Comparison of ENCODE assay signal across 19 cellular contexts in the genomic region with DNA sequence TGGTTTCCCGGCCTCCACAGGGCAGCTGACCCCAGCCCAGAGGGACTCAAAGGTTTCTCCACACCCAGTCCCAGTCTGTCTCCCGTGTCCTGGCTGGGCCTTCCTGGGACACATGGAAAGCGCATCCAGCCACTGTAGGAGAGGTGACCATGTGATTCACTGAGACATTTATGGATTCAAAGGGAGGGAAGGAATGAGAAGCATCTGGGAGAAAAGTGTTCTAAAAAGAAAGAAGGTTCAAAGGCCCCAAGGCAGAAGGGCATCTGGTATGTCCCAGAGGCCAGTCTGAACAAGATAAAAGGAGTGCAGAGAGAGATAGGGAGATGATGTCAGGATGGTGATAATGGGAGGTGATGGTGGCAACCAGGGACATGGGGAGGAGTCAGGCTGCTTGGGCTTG. TPM values are rescaled to one million over a fixed set of nuclear protein-coding genes. Genes with fewer than 3 reads are reported as not detected.
DNase-seq lines count a peak whose midpoint lies in the region; ATAC-seq and TF ChIP-seq lines count a peak whose summit lies in the region.
"Had no signal": no experiment of that assay in that cellular context is flagged by ENCODE, and none has a peak within 500 bp of the region (broad histone marks: within the 10 kb centered on the region; RNA-seq: fewer than 3 reads in every experiment).

No MANE protein-coding gene starts in this region.

- H3K9me3 ChIP-seq in hepatocyte (ENCODE audit: low read depth), result no peaks in the 10 kb centered on the region
- no peaks in the 10 kb centered on the region for H3K9me3 ChIP-seq in smooth muscle cell (replicated peaks; ENCODE audit: low read depth)
- H3K9me3 ChIP-seq: BE2C had no signal

- 62% methylated on average over 3 of the region's 3 CpGs for WGBS in hepatocyte (ENCODE audit: low lambda C conversion rate, missing lambda C conversion rate)
- no CpG with 5 or more reads among the region's 3 CpGs for WGBS in mesendoderm (ENCODE audit: extremely low coverage, insufficient coverage, low lambda C conversion rate)
- 69% methylated on average over 3 of the region's 3 CpGs for WGBS in smooth muscle cell (ENCODE audit: low lambda C conversion rate)

- H3K36me3 ChIP-seq in hepatocyte (replicated peaks; ENCODE audit: insufficient read depth, low read depth) (peaks cover 6% of the 10 kb centered on the region), mesendoderm (ENCODE audit: control insufficient read depth, insufficient read depth, low read length) (no peaks in the 10 kb centered on the region), smooth muscle cell (ENCODE audit: low read depth) (no peaks in the 10 kb centered on the region)

- H3K27me3 Mint-ChIP-seq in activated T-cell treated with anti-CD3 and anti-CD28 coated beads, Interleukin-2, amount 50 U/mL, for 4 hours (ENCODE audit: low read depth), result no peaks in the 10 kb centered on the region

- H3K79me2 ChIP-seq in hepatocyte, result peaks cover 5% of the 10 kb centered on the region
- no peaks in the 10 kb centered on the region for H3K79me2 ChIP-seq in mesendoderm (ENCODE audit: control insufficient read depth, insufficient read depth, low read length)
- H3K79me2 ChIP-seq in smooth muscle cell (ENCODE audit: low read depth), result peaks cover 6% of the 10 kb centered on the region

- no peak overlapping the region for H3K4ac ChIP-seq in mesendoderm (ENCODE audit: low read depth, low read length)

- H3K27ac ChIP-seq in hepatocyte (peak overlapping the region; percentile 22), mesendoderm (ENCODE audit: low read depth, low read length) (no peak overlapping the region), smooth muscle cell (ENCODE audit: low read depth) (peak overlapping the region; percentile 54)
- H3K27ac ChIP-seq: HL-60 had no signal

- TF ChIP-seq CTCF in hepatocyte (IDR thresholded peaks at IDR 0.05; ENCODE audit: poor library complexity), result no peak
- no peak for TF ChIP-seq CTCF in smooth muscle cell (IDR thresholded peaks at IDR 0.05; ENCODE audit: borderline replicate concordance, insufficient read depth, poor library complexity, severe bottlenecking)

- H3K4me3 ChIP-seq in hepatocyte (no peak overlapping the region), mesendoderm (ENCODE audit: low read length) (no peak overlapping the region), smooth muscle cell (no peak overlapping the region)
- H3K4me3 ChIP-seq: K562 had no signal

- H3K27me3 ChIP-seq in hepatocyte, result no peaks in the 10 kb centered on the region
- no peaks in the 10 kb centered on the region for H3K27me3 ChIP-seq in mesendoderm (ENCODE audit: insufficient read depth, low read length, poor library complexity)
- no peaks in the 10 kb centered on the region for H3K27me3 ChIP-seq in smooth muscle cell (ENCODE audit: low read depth)
- H3K27me3 ChIP-seq: BE2C had no signal

- H3K4me1 Mint-ChIP-seq in activated T-cell treated with anti-CD3 and anti-CD28 coated beads, Interleukin-2, amount 50 U/mL, for 4 hours (ENCODE audit: low read depth), result peaks cover 9% of the 10 kb centered on the region

- peaks cover 26% of the 10 kb centered on the region for H3F3A ChIP-seq in smooth muscle cell (ENCODE audit: low read depth)

- DNase-seq in ELF-1 (ENCODE audit: low read depth, low spot score) (peak; percentile 73), hepatocyte (ENCODE audit: low spot score) (no peak), mesendoderm (peak; percentile 43), smooth muscle cell (lab: John Stamatoyannopoulos, UW; ENCODE audit: unreplicated experiment) (no peak), T-helper 9 cell (no peak)
- DNase-seq in activated T-cell treated with anti-CD3 and anti-CD28 coated beads, Interleukin-2, amount 50 U/mL, for 4 hours, result no peak
- DNase-seq: ACHN; BE2C; C1 segment of cervical spinal cord; CD4-positive, CD25-positive, alpha-beta regulatory T cell; DMS153; DMS79; GF-D8; H9; IMR-90 had no signal

- peaks cover 2% of the 10 kb centered on the region for H3K36me3 Mint-ChIP-seq in activated T-cell treated with anti-CD3 and anti-CD28 coated beads, Interleukin-2, amount 50 U/mL, for 4 hours (ENCODE audit: insufficient read depth)
- H3K36me3 Mint-ChIP-seq: CD4-positive, CD25-positive, alpha-beta regulatory T cell had no signal

- H3K18ac ChIP-seq in mesendoderm (ENCODE audit: low read length), result no peak overlapping the region

- ATAC-seq in activated T-cell treated with anti-CD3 and anti-CD28 coated beads, Interleukin-2, amount 50 U/mL, for 4 hours, result no peak
- ATAC-seq in HG02870 (IDR thresholded peaks at IDR 0.05; ENCODE audit: unreplicated experiment), result no peak
- ATAC-seq: K562 had no signal

- no peaks in the 10 kb centered on the region for H3K9me2 ChIP-seq in hepatocyte (replicated peaks; ENCODE audit: insufficient read depth)

- H2BK5ac ChIP-seq in mesendoderm (ENCODE audit: low read length), result no peak overlapping the region

- no peak overlapping the region for H3K23ac ChIP-seq in mesendoderm (ENCODE audit: low read length)

- H2BK120ac ChIP-seq in mesendoderm (ENCODE audit: low read depth, low read length), result no peak overlapping the region

- no peaks in the 10 kb centered on the region for H3K9me3 Mint-ChIP-seq in activated T-cell treated with anti-CD3 and anti-CD28 coated beads, Interleukin-2, amount 50 U/mL, for 4 hours
- H3K9me3 Mint-ChIP-seq: H9 had no signal

- H3K9ac ChIP-seq in mesendoderm (ENCODE audit: low read length) (no peak overlapping the region), smooth muscle cell (ENCODE audit: low read depth) (no peak overlapping the region)

- no peak overlapping the region for H2AFZ ChIP-seq in hepatocyte
- no peak overlapping the region for H2AFZ ChIP-seq in smooth muscle cell (ENCODE audit: low read depth)

- H3K4me1 ChIP-seq in hepatocyte (ENCODE audit: insufficient read depth) (no peaks in the 10 kb centered on the region), mesendoderm (ENCODE audit: control insufficient read depth, low read depth, low read length) (no peaks in the 10 kb centered on the region), smooth muscle cell (ENCODE audit: low read depth) (no peaks in the 10 kb centered on the region)

- H4K5ac ChIP-seq in mesendoderm (ENCODE audit: low read length), result no peak overlapping the region

- no peak overlapping the region for H3K4me3 Mint-ChIP-seq in activated T-cell treated with anti-CD3 and anti-CD28 coated beads, Interleukin-2, amount 50 U/mL, for 4 hours
- H3K4me3 Mint-ChIP-seq: CD4-positive, CD25-positive, alpha-beta regulatory T cell; H9 had no signal

- no peak overlapping the region for H2BK15ac ChIP-seq in mesendoderm (replicated peaks; ENCODE audit: low read depth)

- no peak overlapping the region for H4K8ac ChIP-seq in mesendoderm (ENCODE audit: low read depth, low read length)

- H4K20me1 ChIP-seq in hepatocyte (ENCODE audit: insufficient read depth, poor library complexity, severe bottlenecking) (peaks cover 11% of the 10 kb centered on the region), smooth muscle cell (ENCODE audit: low read depth) (peaks cover 10% of the 10 kb centered on the region)

- no peaks in the 10 kb centered on the region for H3K79me1 ChIP-seq in mesendoderm (ENCODE audit: low read length)

- no peak overlapping the region for H3K4me2 ChIP-seq in hepatocyte
- no peak overlapping the region for H3K4me2 ChIP-seq in mesendoderm (ENCODE audit: low read length)
- peak overlapping the region; percentile 51 for H3K4me2 ChIP-seq in smooth muscle cell

- no peak overlapping the region for H2AK5ac ChIP-seq in mesendoderm (ENCODE audit: low read length)

- no peak overlapping the region for H3K56ac ChIP-seq in mesendoderm (ENCODE audit: low read length)

RNA-seq across cellular contexts. Expression of gene RHOU, which starts 12.3 kb away (rescaled TPM):
- total RNA-seq in hepatocyte, result 122 and 124 TPM in 2 replicates
- 70.5 and 72.5 TPM in 2 replicates for polyA plus RNA-seq in hepatocyte
- 4.1 TPM for polyA plus RNA-seq in mesendoderm (2013, experiment 1 of 2)
- polyA plus RNA-seq in mesendoderm (2013, experiment 2 of 2), result 4.4 TPM
- total RNA-seq in smooth muscle cell, result 50.6 and 65.0 TPM in 2 replicates
- polyA plus RNA-seq in smooth muscle cell, result 25.8 and 29.8 TPM in 2 replicates
- total RNA-seq in activated T-cell treated with anti-CD3 and anti-CD28 coated beads, Interleukin-2, amount 50 U/mL, for 4 hours, result 1 to 10 TPM; 1.2 to 2.1 (median 1.6) TPM
- total RNA-seq: HT1080 had no signal
- polyA plus RNA-seq: K562 had no signal

Comparison
In these comparisons a context has a peak if more than half of its experiments do, and no peak if none do; other contexts are left out.
1. DNase-seq: peak in ELF-1 (single experiment) and mesendoderm (single experiment); none in hepatocyte (single experiment), smooth muscle cell (single experiment), activated T-cell treated with anti-CD3 and anti-CD28 coated beads, Interleukin-2, amount 50 U/mL, for 4 hours (single experiment) and T-helper 9 cell (single experiment).
2. RNA of gene RHOU, which starts 12.3 kb away (total RNA-seq): 122 to 124 TPM in hepatocyte and 50.6 to 65.0 TPM in smooth muscle cell; 1.2 to 2.1 TPM in activated T-cell treated with anti-CD3 and anti-CD28 coated beads, Interleukin-2, amount 50 U/mL, for 4 hours; every median in the first group is over 10 times any median in the second.